8 cellular contexts compared by ENCODE assay signal in genomic region chr16:87806608-87807546, GRCh38. TPM values are rescaled to one million over a fixed set of nuclear protein-coding genes. Genes with fewer than 3 reads are reported as not detected.
DNase-seq lines count a peak whose midpoint lies in the region; ATAC-seq and TF ChIP-seq lines count a peak whose summit lies in the region.

No MANE protein-coding gene starts in this region.

- peak overlapping the region; percentile 34 to 97 (median 88); a peak in 21 of 22 replicates for H3K27ac ChIP-seq in BLaER1 treated with 17β-estradiol and CSF1 and Interleukin-3, amounts not matched to agents 10 nM and 100 nM

- H3K4me2 ChIP-seq in BLaER1 treated with 17β-estradiol and CSF1 and Interleukin-3, amounts not matched to agents 10 nM and 100 nM = peak overlapping the region; percentile 78 to 98 (median 93)

- peak overlapping the region; percentile 58 to 89 (median 77); a peak in 21 of 22 replicates for H3K9ac ChIP-seq in BLaER1 treated with 17β-estradiol and CSF1 and Interleukin-3, amounts not matched to agents 10 nM and 100 nM
- H3K9ac ChIP-seq in NT2/D1 (ENCODE audit: insufficient read length, low read depth) = peak overlapping the region; percentile 53

- peak; percentile 83 for ATAC-seq in omental fat pad (ENCODE audit: low FRiP score)
- no peak for ATAC-seq in GM18870 (IDR thresholded peaks at IDR 0.05; ENCODE audit: unreplicated experiment)
- no peak for ATAC-seq in GM19455 (IDR thresholded peaks at IDR 0.05; ENCODE audit: unreplicated experiment)

- H4K20me1 ChIP-seq in BLaER1 treated with 17β-estradiol and CSF1 and Interleukin-3, amounts not matched to agents 10 nM and 100 nM = no peaks in the 10 kb centered on the region

- peaks cover 0 to 3% (median 0%) of the 10 kb centered on the region in 11 experiments; a peak in 2 of 22 replicates for H3K9me3 ChIP-seq in BLaER1 treated with 17β-estradiol and CSF1 and Interleukin-3, amounts not matched to agents 10 nM and 100 nM (replicated peaks in 1 of 11)
- peaks cover 20% of the 10 kb centered on the region; the same call in 1 of the 2 replicates for H3K9me3 ChIP-seq in NT2/D1 (ENCODE audit: insufficient read depth, low read length)

- H3K4me1 ChIP-seq in BLaER1 treated with 17β-estradiol and CSF1 and Interleukin-3, amounts not matched to agents 10 nM and 100 nM = peaks cover 61 to 100% (median 100%) of the 10 kb centered on the region in 10 experiments
- peaks cover 8% of the 10 kb centered on the region for H3K4me1 ChIP-seq in NT2/D1 (ENCODE audit: insufficient read depth, insufficient read length)

- peak overlapping the region; percentile 33 to 66 (median 54) for H3K4me3 ChIP-seq in BLaER1 treated with 17β-estradiol and CSF1 and Interleukin-3, amounts not matched to agents 10 nM and 100 nM
- peak overlapping the region; percentile 10 for H3K4me3 ChIP-seq in NT2/D1 (ENCODE audit: insufficient read length, low read depth)

- TF ChIP-seq CTCF in omental fat pad (IDR thresholded peaks at IDR 0.05) = no peak

- peaks cover 0 to 22% (median 0%) of the 10 kb centered on the region in 11 experiments; a peak in 4 of 22 replicates for H3K27me3 ChIP-seq in BLaER1 treated with 17β-estradiol and CSF1 and Interleukin-3, amounts not matched to agents 10 nM and 100 nM
- peaks cover 3% of the 10 kb centered on the region for H3K27me3 ChIP-seq in NT2/D1 (ENCODE audit: insufficient read depth, insufficient read length)

- DNase-seq in HS-5 (ENCODE audit: low read depth) = peak; percentile 45
- DNase-seq in NT2/D1 (ENCODE audit: low read depth, low spot score) = no peak
- peak; percentile 76 to 77 for DNase-seq in activated T-cell treated with anti-CD3 and anti-CD28 coated beads, Interleukin-2, amount 50 U/mL, for 48 hours
- peak; percentile 90 for DNase-seq in fibroblast of peridontal ligament (ENCODE audit: extremely low read depth)
- no peak for DNase-seq in omental fat pad (ENCODE audit: low spot score)

- no peaks in the 10 kb centered on the region for H3K36me3 ChIP-seq in BLaER1 treated with 17β-estradiol and CSF1 and Interleukin-3, amounts not matched to agents 10 nM and 100 nM
- H3K36me3 ChIP-seq in NT2/D1 (ENCODE audit: insufficient read depth, insufficient read length, low read length) = no peaks in the 10 kb centered on the region

RNA-seq across cellular contexts. Expression of gene KLHDC4, which starts 41.1 kb away (rescaled TPM):
- 10 to 100 TPM; 21.7 to 53.8 (median 25.5) TPM for total RNA-seq in omental fat pad

Comparison
In these comparisons a context has a peak if more than half of its experiments do, and no peak if none do; other contexts are left out.
1. DNase-seq: peak in HS-5 (single experiment), activated T-cell treated with anti-CD3 and anti-CD28 coated beads, Interleukin-2, amount 50 U/mL, for 48 hours (2 of 2) and fibroblast of peridontal ligament (single experiment); none in NT2/D1 (single experiment) and omental fat pad (single experiment).